ENCODE assay signal across 8 cellular contexts in genomic region chr11:48020092-48020755, GRCh38. TPM values are rescaled to one million over a fixed set of nuclear protein-coding genes. Genes with fewer than 3 reads are reported as not detected.
DNase-seq lines count a peak whose midpoint lies in the region; ATAC-seq and TF ChIP-seq lines count a peak whose summit lies in the region.

No MANE protein-coding gene starts in this region.

- TF ChIP-seq CTCF in foreskin keratinocyte (conservative IDR thresholded peaks at IDR 0.05) = no peak

- no peak overlapping the region for H3K27ac ChIP-seq in foreskin keratinocyte

- DNase-seq in left colon (no peak), foreskin keratinocyte (no peak), NCI-H2227 (lab: John Stamatoyannopoulos, UW; ENCODE audit: unreplicated experiment) (no peak), NCI-H524 (lab: John Stamatoyannopoulos, UW) (no peak), NCI-H146 (lab: John Stamatoyannopoulos, UW) (no peak)

- intact Hi-C loops in left colon (cut with DNase I, micrococcal nuclease) = no loop called here

- peak; percentile 65 for TF ChIP-seq POLR2A in Raji (IDR thresholded peaks at IDR 0.05; ENCODE audit: insufficient read depth, low read depth, low read length)

- ATAC-seq in GM18867 (IDR thresholded peaks at IDR 0.05; ENCODE audit: unreplicated experiment) = peak; percentile 95
- peak; percentile 80 for ATAC-seq in HG02798 (IDR thresholded peaks at IDR 0.05; ENCODE audit: poor library complexity, unreplicated experiment)
- ATAC-seq in left colon = peak; percentile 86
- no peak for ATAC-seq in foreskin keratinocyte

- H3K27me3 ChIP-seq in foreskin keratinocyte = no peaks in the 10 kb centered on the region

- H3K4me1 ChIP-seq in foreskin keratinocyte = no peaks in the 10 kb centered on the region

RNA-seq across cellular contexts. Expression of gene PTPRJ, which starts 39.9 kb away (rescaled TPM):
- total RNA-seq in left colon = 10 to 100 TPM; 38.5 to 58.9 TPM
- total RNA-seq in foreskin keratinocyte = 0.92 and 2.0 TPM in 2 replicates
- 0.65 and 0.69 TPM in 2 replicates for polyA plus RNA-seq in foreskin keratinocyte

Comparison
In these comparisons a context has a peak if more than half of its experiments do, and no peak if none do; other contexts are left out.
1. RNA of gene PTPRJ, which starts 39.9 kb away (total RNA-seq): 38.5 to 58.9 TPM in left colon; 0.92 to 2.0 TPM in foreskin keratinocyte; every median in the first group is over 10 times any median in the second.